Comparison of ENCODE assay signal across 8 cellular contexts in genomic region chr5:154858972-154859950, GRCh38. TPM values are rescaled to one million over a fixed set of nuclear protein-coding genes. Genes with fewer than 3 reads are reported as not detected.
DNase-seq lines count a peak whose midpoint lies in the region; ATAC-seq and TF ChIP-seq lines count a peak whose summit lies in the region.

No MANE protein-coding gene starts in this region.

- H3K4me2 ChIP-seq in OCI-LY3 (ENCODE audit: low read length) (peak overlapping the region; percentile 78), mesenchymal stem cell (ENCODE audit: low read length, poor library complexity, severe bottlenecking) (peak overlapping the region; percentile 95)

- H4K91ac ChIP-seq in mesenchymal stem cell (ENCODE audit: low read length): no peak overlapping the region

- H3K79me1 ChIP-seq in mesenchymal stem cell (replicated peaks; ENCODE audit: low read length, poor library complexity, severe bottlenecking): no peaks in the 10 kb centered on the region

- no peak overlapping the region for H3K14ac ChIP-seq in mesenchymal stem cell (ENCODE audit: low read length in 2 of 2)

- H3K4me1 ChIP-seq in right atrium auricular region (peaks cover 0 to 41% of the 10 kb centered on the region in 2 donors), OCI-LY3 (ENCODE audit: low read length) (peaks cover 29% of the 10 kb centered on the region), mesenchymal stem cell (ENCODE audit: control insufficient read depth, insufficient read depth, low read depth, low read length) (peaks cover 8% of the 10 kb centered on the region), urinary bladder (ENCODE audit: insufficient read depth) (no peaks in the 10 kb centered on the region)

- no peak overlapping the region for H2AK5ac ChIP-seq in mesenchymal stem cell (ENCODE audit: low read length, severe bottlenecking)

- ATAC-seq in Right ventricle myocardium inferior: no peak

- H4K20me1 ChIP-seq in OCI-LY3 (ENCODE audit: insufficient read depth, low read length): peaks cover 28% of the 10 kb centered on the region

- H3K36me3 ChIP-seq in right atrium auricular region (peaks cover 8% of the 10 kb centered on the region), OCI-LY3 (replicated peaks; ENCODE audit: low read depth, low read length) (peaks cover 7% of the 10 kb centered on the region), mesenchymal stem cell (ENCODE audit: control insufficient read depth in 1 of 2, insufficient read depth in 2 of 2, low read depth in 1 of 2, low read length in 2 of 2) (peaks cover 7 to 11% of the 10 kb centered on the region in 2 experiments), urinary bladder (ENCODE audit: insufficient read depth) (no peaks in the 10 kb centered on the region)

- H3K23ac ChIP-seq in mesenchymal stem cell (ENCODE audit: low read length in 2 of 2): no peak overlapping the region

- H3K4ac ChIP-seq in mesenchymal stem cell (ENCODE audit: low read depth in 1 of 2, low read length in 2 of 2): peak overlapping the region in 1 of 2 experiments; percentile 54

- H2BK12ac ChIP-seq in mesenchymal stem cell (ENCODE audit: low read length in 2 of 2): no peak overlapping the region

- H3K18ac ChIP-seq in mesenchymal stem cell (ENCODE audit: low read depth in 1 of 2, low read length in 2 of 2): no peak overlapping the region

- H3K9ac ChIP-seq in OCI-LY3 (ENCODE audit: low read length) (peak overlapping the region; percentile 82), mesenchymal stem cell (ENCODE audit: low read length) (peak overlapping the region; percentile 98)

- 8% methylated on average over 22 of the region's 26 CpGs for WGBS in mesenchymal stem cell
- under 1% methylated on average over 26 of the region's 26 CpGs for WGBS in urinary bladder

- H3K79me2 ChIP-seq in OCI-LY3 (ENCODE audit: low read length): peaks cover 58% of the 10 kb centered on the region

- H4K8ac ChIP-seq in mesenchymal stem cell (ENCODE audit: low read length): no peak overlapping the region

- H2BK15ac ChIP-seq in mesenchymal stem cell (ENCODE audit: low read depth, poor library complexity, severe bottlenecking): no peak overlapping the region

- peak overlapping the region; percentile 81 to 93 for H3K4me3 ChIP-seq in right atrium auricular region
- peak overlapping the region; percentile 98 for H3K4me3 ChIP-seq in OCI-LY3 (ENCODE audit: low read length)
- peak overlapping the region; percentile 62 to 69 for H3K4me3 ChIP-seq in cardiac fibroblast (replicated peaks in 1 of 2; ENCODE audit: low read depth in 2 of 2, low read length in 2 of 2)
- H3K4me3 ChIP-seq in mesenchymal stem cell (ENCODE audit: insufficient read depth in 1 of 2, low read depth in 1 of 2, low read length in 2 of 2): peak overlapping the region; percentile 88 to 89
- H3K4me3 ChIP-seq in urinary bladder (ENCODE audit: low read depth, low read length): peak overlapping the region; percentile 92

- no peak for DNase-seq in right atrium auricular region (ENCODE audit: low spot score)
- no peak for DNase-seq in Right ventricle myocardium inferior (ENCODE audit: missing footprints)
- peak; percentile 7 to 28 for DNase-seq in cardiac fibroblast (ENCODE audit: low read depth in 2 of 2)
- peak; percentile 46 for DNase-seq in mesenchymal stem cell
- DNase-seq in stimulated activated CD4-positive, alpha-beta T cell treated with anti-CD3 and anti-CD28 coated beads, Interleukin-4, amount 100 ng/mL, for 1 hour: no peak
- no peak for DNase-seq in NCI-H2196 treated with DMSO at 0.1 percent for 48 hours (lab: John Stamatoyannopoulos, UW; ENCODE audit: unreplicated experiment)

- H2BK120ac ChIP-seq in mesenchymal stem cell (ENCODE audit: low read depth, low read length): no peak overlapping the region

- intact Hi-C loops in Right ventricle myocardium inferior (cut with DNase I): loop anchor here (2.0 to 10.0 kb wide), 5 partner anchors 38 to 384 kb away; partner anchors contain the start of genes GEMIN5, HAND1 and LARP1

- no peak overlapping the region for H2BK5ac ChIP-seq in mesenchymal stem cell (ENCODE audit: low read depth, low read length, poor library complexity, severe bottlenecking)

- H3K9me3 ChIP-seq in right atrium auricular region (no peaks in the 10 kb centered on the region), OCI-LY3 (ENCODE audit: insufficient read depth, low read length) (no peaks in the 10 kb centered on the region), mesenchymal stem cell (ENCODE audit: control insufficient read depth, low read length) (no peaks in the 10 kb centered on the region)

- H3K27ac ChIP-seq in right atrium auricular region (peak overlapping the region; percentile 99), OCI-LY3 (ENCODE audit: low read length) (peak overlapping the region; percentile 89), mesenchymal stem cell (ENCODE audit: low read length, poor library complexity, severe bottlenecking) (peak overlapping the region; percentile 73), urinary bladder (ENCODE audit: low read depth) (peak overlapping the region; percentile 97)

- peak overlapping the region; percentile 66; the same call in 1 of the 2 replicates for H2AFZ ChIP-seq in OCI-LY3 (ENCODE audit: low read depth, low read length)
- H2AFZ ChIP-seq in mesenchymal stem cell (ENCODE audit: low read depth, low read length): no peak overlapping the region

- H3K27me3 ChIP-seq in right atrium auricular region (no peaks in the 10 kb centered on the region), OCI-LY3 (ENCODE audit: low read depth, low read length) (no peaks in the 10 kb centered on the region), mesenchymal stem cell (ENCODE audit: control insufficient read depth in 1 of 2, insufficient read depth in 1 of 2, low read length in 2 of 2) (no peaks in the 10 kb centered on the region)

- TF ChIP-seq CTCF in right atrium auricular region (IDR thresholded peaks at IDR 0.05): no peak
- TF ChIP-seq CTCF in OCI-LY3 (IDR thresholded peaks at IDR 0.05; ENCODE audit: low read depth, low read length): no peak
- TF ChIP-seq CTCF in cardiac fibroblast (IDR thresholded peaks at IDR 0.05; ENCODE audit: low read depth, low read length): no peak

RNA-seq across cellular contexts. Expression of gene CNOT8, which starts 0.8 kb away (rescaled TPM):
- total RNA-seq in right atrium auricular region (10 to 100 TPM; 28.0 to 31.4 TPM), Right ventricle myocardium inferior (26.3 TPM), urinary bladder (71.4 TPM)
- polyA plus RNA-seq in mesenchymal stem cell (2013, experiment 1 of 2): 35.0 TPM
- polyA plus RNA-seq in mesenchymal stem cell (2013, experiment 2 of 2): 35.7 TPM
- 49.8 TPM for polyA plus RNA-seq in urinary bladder

RNA-seq across cellular contexts. Expression of gene FAXDC2, which starts 8.9 kb away (rescaled TPM):
- total RNA-seq in right atrium auricular region (10 to 100 TPM; 22.1 to 24.6 TPM), Right ventricle myocardium inferior (27.6 TPM), urinary bladder (28.2 TPM)
- 7.5 TPM for polyA plus RNA-seq in mesenchymal stem cell (2013, experiment 1 of 2)
- 7.9 TPM for polyA plus RNA-seq in mesenchymal stem cell (2013, experiment 2 of 2)
- 47.8 TPM for polyA plus RNA-seq in urinary bladder

Comparison
In these comparisons a context has a peak if more than half of its experiments do, and no peak if none do; other contexts are left out.
1. DNase-seq: peak in cardiac fibroblast (2 of 2) and mesenchymal stem cell (single experiment); none in right atrium auricular region (single experiment), Right ventricle myocardium inferior (single experiment), stimulated activated CD4-positive, alpha-beta T cell treated with anti-CD3 and anti-CD28 coated beads, Interleukin-4, amount 100 ng/mL, for 1 hour (single experiment) and NCI-H2196 treated with DMSO at 0.1 percent for 48 hours (single experiment).
2. Peak in every context shown above with its lines, with median percentiles within 50 percentile points of each other: H3K27ac ChIP-seq and H3K4me3 ChIP-seq.